ENCODE assay signal across 9 cellular contexts in the genomic region with DNA sequence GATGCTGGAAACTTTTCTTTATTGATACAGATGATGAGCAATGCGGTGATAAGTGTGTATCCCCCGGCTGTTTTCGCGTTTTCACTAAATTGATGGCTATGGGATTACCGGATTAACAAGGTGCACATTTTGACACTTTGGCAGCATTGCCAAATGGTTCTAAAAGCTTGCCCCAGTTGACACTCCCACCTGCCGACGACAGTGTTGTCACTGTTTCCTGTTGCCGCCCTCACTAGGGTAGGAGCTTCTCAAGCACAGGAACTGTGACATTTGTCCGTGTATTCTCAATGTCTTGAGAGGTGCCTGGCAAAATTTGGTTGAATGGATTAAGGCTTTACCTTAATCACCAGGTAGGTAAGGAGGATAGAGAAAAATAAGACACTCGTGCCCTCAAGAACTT.
DNase-seq lines count a peak whose midpoint lies in the region; ATAC-seq lines count a peak whose summit lies in the region.
"Had no signal": no experiment of that assay in that cellular context is flagged by ENCODE, and none has a peak within 500 bp of the region (broad histone marks: within the 10 kb centered on the region; RNA-seq: fewer than 3 reads in every experiment).

No MANE protein-coding gene starts in this region.

- ATAC-seq in stimulated activated naive B cell treated with anti-CD40 and anti-IgM and Interleukin-4, amounts not matched to agents 10 μg/mL and 1 μg/mL and 100 μg/mL, for 72 hours (replicated peaks) = peak; percentile 71 to 72
- ATAC-seq in HG02571 (IDR thresholded peaks at IDR 0.05; ENCODE audit: unreplicated experiment) = no peak
- ATAC-seq in HG02870 (IDR thresholded peaks at IDR 0.05; ENCODE audit: unreplicated experiment) = no peak

- DNase-seq in activated CD8-positive, alpha-beta memory T cell treated with anti-CD3 and anti-CD28 coated beads for 1 hour (ENCODE audit: extremely low read depth in 1 of 2, low read depth in 1 of 2) = peak; percentile 46 to 51
- DNase-seq in activated CD8-positive, alpha-beta memory T cell treated with anti-CD3 and anti-CD28 coated beads, Interleukin-2, amount 50 U/mL, for 48 hours = no peak
- peak; percentile 70 for DNase-seq in activated CD4-positive, alpha-beta T cell treated with anti-CD3 and anti-CD28 coated beads, Interleukin-2, amount 50 U/mL, for 1 hour
- DNase-seq in germinal center (ENCODE audit: low spot score) = peak; percentile 48
- peak; percentile 58 for DNase-seq in stimulated activated naive B cell treated with anti-CD40 and anti-IgM and Interleukin-4, amounts not matched to agents 10 μg/mL and 1 μg/mL and 100 μg/mL, for 72 hours
- DNase-seq in NCI-H446 (lab: John Stamatoyannopoulos, UW) = no peak

- peaks cover 65 to 94% of the 10 kb centered on the region in 2 donors for H3K4me1 Mint-ChIP-seq in stimulated activated naive B cell treated with anti-CD40 and anti-IgM and Interleukin-4, amounts not matched to agents 10 μg/mL and 1 μg/mL and 100 μg/mL, for 72 hours
- H3K4me1 Mint-ChIP-seq: neural crest cell had no signal

- H3K9me3 Mint-ChIP-seq in stimulated activated naive B cell treated with anti-CD40 and anti-IgM and Interleukin-4, amounts not matched to agents 10 μg/mL and 1 μg/mL and 100 μg/mL, for 72 hours = no peaks in the 10 kb centered on the region
- H3K9me3 Mint-ChIP-seq: neural crest cell had no signal

- H3K36me3 Mint-ChIP-seq in stimulated activated naive B cell treated with anti-CD40 and anti-IgM and Interleukin-4, amounts not matched to agents 10 μg/mL and 1 μg/mL and 100 μg/mL, for 72 hours = peaks cover 25 to 31% of the 10 kb centered on the region in 2 donors

- H3K27me3 Mint-ChIP-seq in stimulated activated naive B cell treated with anti-CD40 and anti-IgM and Interleukin-4, amounts not matched to agents 10 μg/mL and 1 μg/mL and 100 μg/mL, for 72 hours = no peaks in the 10 kb centered on the region

- peak overlapping the region; percentile 95 for H3K27ac Mint-ChIP-seq in stimulated activated naive B cell treated with anti-CD40 and anti-IgM and Interleukin-4, amounts not matched to agents 10 μg/mL and 1 μg/mL and 100 μg/mL, for 72 hours

- peak overlapping the region; percentile 76 to 81 for H3K4me3 Mint-ChIP-seq in stimulated activated naive B cell treated with anti-CD40 and anti-IgM and Interleukin-4, amounts not matched to agents 10 μg/mL and 1 μg/mL and 100 μg/mL, for 72 hours
- H3K4me3 Mint-ChIP-seq: neural crest cell had no signal

Comparison
In these comparisons a context has a peak if more than half of its experiments do, and no peak if none do; other contexts are left out.
1. DNase-seq: peak in activated CD8-positive, alpha-beta memory T cell treated with anti-CD3 and anti-CD28 coated beads for 1 hour (2 of 2), activated CD4-positive, alpha-beta T cell treated with anti-CD3 and anti-CD28 coated beads, Interleukin-2, amount 50 U/mL, for 1 hour (single experiment), germinal center (single experiment) and stimulated activated naive B cell treated with anti-CD40 and anti-IgM and Interleukin-4, amounts not matched to agents 10 μg/mL and 1 μg/mL and 100 μg/mL, for 72 hours (single experiment); none in activated CD8-positive, alpha-beta memory T cell treated with anti-CD3 and anti-CD28 coated beads, Interleukin-2, amount 50 U/mL, for 48 hours (single experiment) and NCI-H446 (0 of 2).
2. ATAC-seq: peak in stimulated activated naive B cell treated with anti-CD40 and anti-IgM and Interleukin-4, amounts not matched to agents 10 μg/mL and 1 μg/mL and 100 μg/mL, for 72 hours (2 of 2); none in HG02571 (single experiment) and HG02870 (single experiment).